Comparison of ENCODE assay signal across 8 cellular contexts in the genomic region with DNA sequence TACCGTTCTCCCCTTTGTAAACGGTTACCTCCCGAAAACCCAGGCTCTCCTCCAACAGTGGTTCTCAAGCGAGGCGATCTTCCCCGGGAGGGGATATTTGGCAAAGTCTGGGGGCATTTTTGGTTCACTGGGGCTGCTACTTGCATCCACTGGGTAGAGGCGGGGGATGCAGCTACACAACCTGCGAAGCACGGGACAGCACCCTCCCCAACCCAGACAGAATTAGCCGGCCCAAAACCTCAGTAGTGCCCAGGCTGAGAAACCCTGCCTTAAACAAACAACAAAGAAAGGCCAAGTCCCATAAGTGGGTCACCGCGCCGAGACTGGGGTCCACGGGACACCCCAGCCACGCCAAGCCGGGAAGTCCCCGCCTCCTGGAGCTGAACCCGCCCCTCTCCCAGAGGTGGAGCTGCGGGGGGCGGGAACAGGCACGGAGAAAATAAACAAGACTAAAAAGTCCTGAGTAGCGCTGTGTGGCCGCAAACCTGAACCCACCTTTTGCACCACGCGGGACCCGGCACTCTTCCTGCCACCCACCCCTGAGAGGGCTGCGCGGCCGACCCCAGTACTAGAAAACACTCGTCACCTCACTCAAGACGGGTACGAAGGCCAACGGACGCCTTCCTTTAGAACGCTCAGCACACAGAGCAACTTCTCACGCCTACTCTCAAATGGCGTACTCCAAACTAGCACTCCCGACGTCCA. TPM values are rescaled to one million over a fixed set of nuclear protein-coding genes. Genes with fewer than 3 reads are reported as not detected.
DNase-seq lines count a peak whose midpoint lies in the region; ATAC-seq and TF ChIP-seq lines count a peak whose summit lies in the region.
"Not testable (repeated sequence)": the region's sequence is repeated elsewhere in the genome, so short reads cannot be mapped to it uniquely, and the experiment has no call there.

No MANE protein-coding gene starts in this region.

- not testable (repeated sequence) for H3K27ac ChIP-seq in iPS-18a (ENCODE audit: low read length)
- H3K27ac ChIP-seq in prostate gland (peak overlapping the region; percentile 93 to 96), uterus (peak overlapping the region; percentile 96 to 97)

- H3K4me3 ChIP-seq in Jurkat, Clone E6-1 (ENCODE audit: low read length), result peak overlapping the region; percentile 91
- H3K4me3 ChIP-seq in iPS-18a (ENCODE audit: low read length) (peak overlapping the region; percentile 93), prostate gland (peak overlapping the region; percentile 76 to 94), uterus (peak overlapping the region; percentile 85 to 93)

- peak overlapping the region; percentile 89 for H3K27ac Mint-ChIP-seq in central memory CD8-positive, alpha-beta T cell (ENCODE audit: low read depth)

- peak overlapping the region; percentile 99 for H3K4me3 Mint-ChIP-seq in central memory CD8-positive, alpha-beta T cell

- H3K4me1 ChIP-seq in iPS-18a (ENCODE audit: control insufficient read depth, low read depth, low read length); prostate gland (replicated peaks): not testable (repeated sequence)
- H3K4me1 ChIP-seq in uterus, result peaks cover 3 to 10% of the 10 kb centered on the region in 2 donors

- not testable (repeated sequence) for TF ChIP-seq CTCF in prostate gland (IDR thresholded peaks at IDR 0.05); uterus (IDR thresholded peaks at IDR 0.05)

- DNase-seq in Jurkat, Clone E6-1 (ENCODE audit: low read depth, low spot score); central memory CD8-positive, alpha-beta T cell (ENCODE audit: low spot score in 2 of 2); prostate gland (ENCODE audit: low spot score): not testable (repeated sequence)
- DNase-seq in activated CD4-positive, alpha-beta T cell treated with anti-CD3 and anti-CD28 coated beads, Interleukin-2, amount 50 U/mL, for 1 hour, result peak; percentile 20
- peak; percentile 27 to 42 for DNase-seq in uterus

- H3K27me3 ChIP-seq in iPS-18a (ENCODE audit: control insufficient read depth, insufficient read depth, low read length); prostate gland (replicated peaks; ENCODE audit: insufficient read depth); uterus: not testable (repeated sequence)

- H3K9me3 ChIP-seq in iPS-18a (ENCODE audit: control insufficient read depth, low read depth, low read length); prostate gland; uterus: not testable (repeated sequence)

- not testable (repeated sequence) for H3K36me3 ChIP-seq in iPS-18a (ENCODE audit: control insufficient read depth, low read depth, low read length); prostate gland; uterus

- peaks cover 37% of the 10 kb centered on the region for H3K4me1 Mint-ChIP-seq in central memory CD8-positive, alpha-beta T cell

- peak overlapping the region; percentile 90 for H3K9ac ChIP-seq in iPS-18a (ENCODE audit: low read length)

- WGBS in prostate gland, result 0% methylated on average over 18 of the region's 39 CpGs

- not testable (repeated sequence) for H3K27me3 Mint-ChIP-seq in central memory CD8-positive, alpha-beta T cell

- not testable (repeated sequence) for TF ChIP-seq POLR2A in prostate gland (IDR thresholded peaks at IDR 0.05); uterus (IDR thresholded peaks at IDR 0.05)

- ATAC-seq in GM18867 (IDR thresholded peaks at IDR 0.05; ENCODE audit: unreplicated experiment) (peak; percentile 32), HG02610 (IDR thresholded peaks at IDR 0.05; ENCODE audit: unreplicated experiment) (peak; percentile 44)
- peak; percentile 74 for ATAC-seq in central memory CD8-positive, alpha-beta T cell (replicated peaks; ENCODE audit: extremely low read depth, poor library complexity, severe bottlenecking)

- intact Hi-C loops in prostate gland (cut with DNase I); uterus (cut with DNase I; ENCODE audit: low total_unique reads): not testable (repeated sequence)

- not testable (repeated sequence) for H3K9me3 Mint-ChIP-seq in central memory CD8-positive, alpha-beta T cell

- H3K36me3 Mint-ChIP-seq in central memory CD8-positive, alpha-beta T cell (ENCODE audit: insufficient read depth), result peaks cover 31% of the 10 kb centered on the region

RNA-seq across cellular contexts. Expression of gene TMEM50A, which starts 0.5 kb away (rescaled TPM):
- polyA plus RNA-seq in Jurkat, Clone E6-1 (2012; ENCODE audit: insufficient read depth, insufficient read length), result 131 TPM
- total RNA-seq in prostate gland, result 10 to 100 TPM; 70.0 to 90.6 TPM
- total RNA-seq in uterus, result 10 to 100 TPM; 15.6 to 92.4 (median 66.7) TPM
